In the genomic region with DNA sequence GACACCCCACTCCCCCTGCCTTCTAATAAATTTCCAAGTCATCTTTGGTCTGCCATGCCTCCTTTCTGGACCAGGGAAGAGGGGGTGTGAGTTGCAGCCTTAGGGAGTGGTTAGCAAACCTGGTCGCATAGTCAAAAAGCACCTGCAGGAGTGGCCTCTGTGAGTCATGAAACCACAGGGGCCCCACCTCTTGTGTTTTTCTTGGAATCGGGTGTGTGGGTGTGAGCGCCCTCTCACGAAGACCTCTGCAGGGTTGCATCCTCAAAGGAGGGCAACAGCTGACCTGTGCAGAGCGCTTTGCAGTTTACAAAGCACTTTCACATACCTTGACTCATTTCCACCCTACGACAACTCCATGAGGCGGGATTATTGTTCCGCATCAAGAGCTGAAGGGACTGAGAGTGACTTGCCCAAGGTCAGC, we compare ENCODE assay signal across 8 cellular contexts.
A peak's percentile ranks its signal among the peaks of the same experiment; 100 is the strongest.
DNase-seq lines count a peak whose midpoint lies in the region; ATAC-seq and TF ChIP-seq lines count a peak whose summit lies in the region.

No MANE protein-coding gene starts in this region.

- H3K4me3 Mint-ChIP-seq in activated naive CD8-positive, alpha-beta T cell: peak overlapping the region; percentile 79

- no peaks in the 10 kb centered on the region for H3K27me3 ChIP-seq in RWPE2 (ENCODE audit: insufficient read depth, poor library complexity, severe bottlenecking)

- H3K4me3 ChIP-seq in RWPE2 (ENCODE audit: severe bottlenecking): no peak overlapping the region

- peaks cover 32% of the 10 kb centered on the region for H3K4me1 ChIP-seq in RWPE2 (ENCODE audit: insufficient read depth, poor library complexity, severe bottlenecking)

- DNase-seq in RWPE2 (ENCODE audit: low spot score) (peak; percentile 82), cerebellar cortex (ENCODE audit: low spot score) (no peak), DMS 273 treated with DMSO at 0.1 percent for 48 hours (lab: John Stamatoyannopoulos, UW) (no peak), NCI-H82 treated with DMSO at 0.1 percent for 48 hours (lab: John Stamatoyannopoulos, UW; ENCODE audit: unreplicated experiment) (no peak), NCI-H526 (lab: John Stamatoyannopoulos, UW) (no peak)
- peak; percentile 66 for DNase-seq in stimulated activated CD8-positive, alpha-beta memory T cell treated with anti-CD3 and anti-CD28 coated beads, Interleukin-15, amount 100 ng/mL, for 1 hour (ENCODE audit: low read depth)

- H3K27ac ChIP-seq in RWPE2 (ENCODE audit: poor library complexity, severe bottlenecking): no peak overlapping the region

- peak; percentile 36 for TF ChIP-seq CTCF in RWPE2 (IDR thresholded peaks at IDR 0.05; ENCODE audit: poor library complexity, severe bottlenecking)

- peaks cover 8% of the 10 kb centered on the region for H3K9me3 Mint-ChIP-seq in activated naive CD8-positive, alpha-beta T cell (ENCODE audit: low read depth)

- ATAC-seq in GM21390 (IDR thresholded peaks at IDR 0.05; ENCODE audit: unreplicated experiment): peak; percentile 70
- ATAC-seq in RWPE2 (ENCODE audit: low read depth): peak; percentile 82

- H3K36me3 Mint-ChIP-seq in activated naive CD8-positive, alpha-beta T cell: peaks cover 5% of the 10 kb centered on the region

- H3K27ac Mint-ChIP-seq in activated naive CD8-positive, alpha-beta T cell: peak overlapping the region; percentile 99

- no peaks in the 10 kb centered on the region for H3K9me3 ChIP-seq in RWPE2 (ENCODE audit: severe bottlenecking)

- peaks cover 53% of the 10 kb centered on the region for H3K4me1 Mint-ChIP-seq in activated naive CD8-positive, alpha-beta T cell (ENCODE audit: low read depth)

- H3K36me3 ChIP-seq in RWPE2 (ENCODE audit: low read depth): no peaks in the 10 kb centered on the region

- H3K27me3 Mint-ChIP-seq in activated naive CD8-positive, alpha-beta T cell: no peaks in the 10 kb centered on the region

Comparison
In these comparisons a context has a peak if more than half of its experiments do, and no peak if none do; other contexts are left out.
1. DNase-seq: peak in RWPE2 (single experiment) and stimulated activated CD8-positive, alpha-beta memory T cell treated with anti-CD3 and anti-CD28 coated beads, Interleukin-15, amount 100 ng/mL, for 1 hour (single experiment); none in cerebellar cortex (single experiment), DMS 273 treated with DMSO at 0.1 percent for 48 hours (single experiment), NCI-H82 treated with DMSO at 0.1 percent for 48 hours (single experiment) and NCI-H526 (0 of 2).